Comparison of ENCODE assay signal across 14 cellular contexts in the genomic region with DNA sequence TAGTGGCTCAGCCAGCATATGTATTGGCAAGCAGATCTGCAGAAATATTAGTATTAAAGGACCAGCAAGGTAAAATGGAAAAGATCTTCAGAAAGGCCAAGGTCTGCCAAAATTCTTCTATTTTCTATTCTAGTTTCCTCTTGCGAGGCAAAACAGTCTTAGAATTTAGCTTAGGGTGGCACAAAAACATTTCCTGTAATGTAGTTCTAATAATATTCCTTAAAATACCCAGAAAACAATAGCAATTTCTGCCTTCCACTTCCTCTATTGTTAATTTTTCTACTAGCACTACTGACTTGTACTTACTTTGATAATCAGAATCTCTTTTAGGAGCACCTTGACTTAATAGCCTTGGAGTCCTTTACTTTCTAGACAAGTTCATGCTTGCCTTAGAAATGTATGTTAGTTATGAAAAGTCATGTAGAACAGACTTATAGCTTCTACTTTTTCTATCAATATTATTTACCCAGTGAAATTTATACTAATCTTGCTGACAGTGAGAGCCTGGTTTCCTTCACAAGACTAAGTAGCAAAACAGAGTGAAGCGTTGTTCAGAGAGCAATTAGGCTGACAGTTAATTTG. TPM values are rescaled to one million over a fixed set of nuclear protein-coding genes. Genes with fewer than 3 reads are reported as not detected.
A peak's percentile ranks its signal among the peaks of the same experiment; 100 is the strongest.
DNase-seq lines count a peak whose midpoint lies in the region; FAIRE-seq and TF ChIP-seq lines count a peak whose summit lies in the region.
"Had no signal": no experiment of that assay in that cellular context is flagged by ENCODE, and none has a peak within 500 bp of the region (broad histone marks: within the 10 kb centered on the region; RNA-seq: fewer than 3 reads in every experiment).

No MANE protein-coding gene starts in this region.

- no peak for TF ChIP-seq CTCF in MCF 10A (IDR thresholded peaks at IDR 0.05; ENCODE audit: unreplicated experiment)
- no peak for TF ChIP-seq CTCF in left ventricle myocardium inferior (IDR thresholded peaks at IDR 0.05; ENCODE audit: borderline replicate concordance)
- no peak for TF ChIP-seq CTCF in smooth muscle cell (IDR thresholded peaks at IDR 0.05; ENCODE audit: borderline replicate concordance, insufficient read depth, poor library complexity, severe bottlenecking)

- no peak overlapping the region for H2AFZ ChIP-seq in smooth muscle cell (ENCODE audit: low read depth)

- no peaks in the 10 kb centered on the region for H3K9me3 Mint-ChIP-seq in MCF 10A (ENCODE audit: unreplicated experiment)

- intact Hi-C loops in MCF 10A (cut with micrococcal nuclease), result no loop called here
- intact Hi-C loops in left ventricle myocardium inferior (cut with micrococcal nuclease), result no loop called here
- intact Hi-C loops in posterior cingulate gyrus (cut with DNase I), result no loop called here

- H3K27ac ChIP-seq in left ventricle myocardium inferior (replicated peaks) (peak overlapping the region; percentile 76), smooth muscle cell (ENCODE audit: low read depth) (peak overlapping the region; percentile 39)
- H3K27ac ChIP-seq: ovary had no signal

- H3K4me3 Mint-ChIP-seq in MCF 10A (ENCODE audit: unreplicated experiment), result peak overlapping the region; percentile 37
- H3K4me3 Mint-ChIP-seq: activated naive CD8-positive, alpha-beta T cell had no signal

- H3K36me3 ChIP-seq in left ventricle myocardium inferior (no peaks in the 10 kb centered on the region), smooth muscle cell (ENCODE audit: low read depth) (no peaks in the 10 kb centered on the region)
- H3K36me3 ChIP-seq: BE2C, ovary had no signal

- peaks cover 23% of the 10 kb centered on the region for H3K36me3 Mint-ChIP-seq in MCF 10A (ENCODE audit: insufficient read depth, unreplicated experiment)

- 53% methylated on average over 2 of the region's 2 CpGs for WGBS in smooth muscle cell (ENCODE audit: low lambda C conversion rate)

- FAIRE-seq in GM12892 (lab: Jason Lieb, UNC), result peak; percentile 63

- BruUV-seq in MCF 10A (replicated peaks; lab: Mats Ljungman, UMichigan), result no TSS peak

- no peaks in the 10 kb centered on the region for H3K27me3 Mint-ChIP-seq in MCF 10A (ENCODE audit: insufficient read depth, unreplicated experiment)
- H3K27me3 Mint-ChIP-seq: activated naive CD8-positive, alpha-beta T cell had no signal

- peak overlapping the region; percentile 86 for H3K27ac Mint-ChIP-seq in MCF 10A (ENCODE audit: low read depth, unreplicated experiment)
- H3K27ac Mint-ChIP-seq: activated naive CD8-positive, alpha-beta T cell had no signal

- H3K4me3 ChIP-seq in left ventricle myocardium inferior (peak overlapping the region; percentile 22), smooth muscle cell (no peak overlapping the region)
- H3K4me3 ChIP-seq: ovary had no signal

- peaks cover 41% of the 10 kb centered on the region for H3K4me1 ChIP-seq in left ventricle myocardium inferior
- peaks cover 9% of the 10 kb centered on the region for H3K4me1 ChIP-seq in smooth muscle cell (ENCODE audit: low read depth)

- no peaks in the 10 kb centered on the region for H3F3A ChIP-seq in smooth muscle cell (ENCODE audit: low read depth)

- POLR2A ChIA-PET in MCF 10A (lab: Yijun Ruan, JAX), result interaction anchor here (0.7 to 2.1 kb wide), 12 partner anchors 8 to 132 kb away, joined by 3 to 14 read pairs (median 5); a partner anchor contains a TSS

- CTCF ChIA-PET in MCF 10A (lab: Yijun Ruan, JAX), result interaction anchor here (0.7 to 1.1 kb wide), 2 partner anchors 146 to 424 kb away, joined by 4 to 6 read pairs; no protein-coding TSS in a partner anchor

- no peaks in the 10 kb centered on the region for H4K20me1 ChIP-seq in smooth muscle cell (ENCODE audit: low read depth)

- no peak overlapping the region for H3K9ac ChIP-seq in smooth muscle cell (ENCODE audit: low read depth)

- H3K4me1 Mint-ChIP-seq in MCF 10A (ENCODE audit: insufficient read depth, unreplicated experiment), result peaks cover 19% of the 10 kb centered on the region

- H3K9me3 ChIP-seq in left ventricle myocardium inferior (replicated peaks) (no peaks in the 10 kb centered on the region), smooth muscle cell (replicated peaks; ENCODE audit: low read depth) (no peaks in the 10 kb centered on the region)
- H3K9me3 ChIP-seq: BE2C, ovary had no signal

- H3K79me2 ChIP-seq in smooth muscle cell (ENCODE audit: low read depth), result no peaks in the 10 kb centered on the region

- H3K27me3 ChIP-seq in left ventricle myocardium inferior (ENCODE audit: low read depth) (no peaks in the 10 kb centered on the region), smooth muscle cell (ENCODE audit: low read depth) (no peaks in the 10 kb centered on the region)
- H3K27me3 ChIP-seq: BE2C, ovary had no signal

- no peak for DNase-seq in GM12892 (ENCODE audit: insufficient read length)
- DNase-seq in MCF 10A (ENCODE audit: unreplicated experiment), result peak; percentile 8
- no peak for DNase-seq in left ventricle myocardium inferior
- DNase-seq in smooth muscle cell (lab: John Stamatoyannopoulos, UW; ENCODE audit: unreplicated experiment), result no peak
- no peak for DNase-seq in NCI-H774 (lab: John Stamatoyannopoulos, UW)
- DNase-seq in posterior cingulate gyrus, result no peak
- no peak for DNase-seq in activated CD4-positive, alpha-beta T cell treated with anti-CD3 and anti-CD28 coated beads, Interleukin-2, amount 50 U/mL, for 1 hour
- DNase-seq in DMS53 treated with DMSO at 0.1 percent for 48 hours (lab: John Stamatoyannopoulos, UW; ENCODE audit: unreplicated experiment), result no peak
- DNase-seq: cerebellar nuclear complex; NK-92 treated with Interleukin-12 subunit alpha and Interleukin-12 subunit beta, amount 100 ng/mL, for 24 hours had no signal

- TF ChIP-seq POLR2A in GM12892 (IDR thresholded peaks at IDR 0.05; ENCODE audit: low read depth, low read length), result no peak

- peak overlapping the region; percentile 39 for H3K4me2 ChIP-seq in smooth muscle cell

RNA-seq across cellular contexts. Expression of a gene that starts 23.8 kb away (rescaled TPM):
- 0.89 TPM for polyA plus RNA-seq in GM12892 (2012; ENCODE audit: missing spikeins)
- 2.2 and 3.1 TPM in 2 replicates for total RNA-seq in MCF 10A (2022)
- total RNA-seq in left ventricle myocardium inferior, result 11.5 TPM
- total RNA-seq in smooth muscle cell, result 14.2 and 14.8 TPM in 2 replicates
- 3.1 and 5.4 TPM in 2 replicates for polyA plus RNA-seq in smooth muscle cell
- total RNA-seq: HT1080 had no signal
